In the genomic region with DNA sequence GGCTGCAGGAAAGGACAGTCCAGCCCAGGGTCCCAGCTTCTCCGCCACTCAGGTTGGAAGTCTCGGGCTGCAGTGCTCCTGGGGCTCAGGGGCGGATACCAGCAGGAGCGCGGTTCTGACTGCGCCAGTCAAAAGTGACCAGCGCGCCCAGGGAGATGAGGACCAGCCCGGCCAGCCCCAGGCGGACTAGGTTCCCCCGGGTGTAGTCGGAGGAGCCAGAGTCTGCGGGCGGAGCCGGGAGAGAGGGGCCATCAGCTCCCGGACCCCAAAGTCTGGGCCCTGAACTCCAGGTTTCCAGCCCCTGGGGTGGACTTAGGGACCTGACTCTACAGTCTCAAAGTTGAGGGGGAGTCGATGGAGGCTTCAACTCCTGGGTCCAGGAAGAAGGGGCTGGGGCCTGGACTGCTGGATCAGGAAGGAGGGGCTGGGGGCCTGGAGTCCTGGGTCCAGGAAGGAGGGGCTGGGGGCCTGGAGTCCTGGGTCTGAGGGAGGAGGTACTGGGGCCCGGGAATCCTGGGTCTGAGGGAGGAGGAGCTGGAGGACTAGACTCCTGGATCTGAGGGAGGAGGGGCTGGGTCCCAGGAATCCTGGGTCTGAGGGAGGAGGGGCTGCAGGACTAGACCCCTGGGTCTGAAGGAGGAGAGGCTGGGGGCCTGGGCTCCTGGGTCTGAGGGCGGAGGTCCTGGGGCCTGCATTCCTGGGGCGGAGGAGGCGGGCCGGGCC, we compare ENCODE assay signal across 8 cellular contexts. TPM values are rescaled to one million over a fixed set of nuclear protein-coding genes. Genes with fewer than 3 reads are reported as not detected.
DNase-seq lines count a peak whose midpoint lies in the region; ATAC-seq and TF ChIP-seq lines count a peak whose summit lies in the region.

No MANE protein-coding gene starts in this region.

- intact Hi-C loops in esophagus squamous epithelium (cut with DNase I): no loop called here
- intact Hi-C loops in CD4-positive, alpha-beta T cell (cut with DNase I, micrococcal nuclease): no loop called here

- no peak overlapping the region for H3K14ac ChIP-seq in trophoblast cell (ENCODE audit: low read length)

- no peak overlapping the region for H3K27ac Mint-ChIP-seq in CD8-positive, alpha-beta memory T cell
- no peak overlapping the region for H3K27ac Mint-ChIP-seq in CD4-positive, alpha-beta T cell

- H4K8ac ChIP-seq in trophoblast cell (ENCODE audit: low read depth, low read length): peak overlapping the region; percentile 14

- peak overlapping the region; percentile 79 for H3K4me2 ChIP-seq in trophoblast cell (ENCODE audit: low read length)

- no peaks in the 10 kb centered on the region for H3K9me3 ChIP-seq in CD8-positive, alpha-beta memory T cell (ENCODE audit: low read length)
- H3K9me3 ChIP-seq in SK-N-MC (ENCODE audit: low read depth, low read length) (no peaks in the 10 kb centered on the region), esophagus squamous epithelium (no peaks in the 10 kb centered on the region), trophoblast cell (ENCODE audit: insufficient read depth, low read depth, low read length) (peaks cover 7% of the 10 kb centered on the region), tibial nerve (no peaks in the 10 kb centered on the region)
- H3K9me3 ChIP-seq in CD4-positive, alpha-beta T cell (ENCODE audit: control insufficient read depth, low read length): no peaks in the 10 kb centered on the region

- no peaks in the 10 kb centered on the region for H3K79me1 ChIP-seq in trophoblast cell (ENCODE audit: low read length)

- ATAC-seq in CD4-positive, alpha-beta T cell (ENCODE audit: poor library complexity): no peak
- no peak for ATAC-seq in GM18873 (IDR thresholded peaks at IDR 0.05; ENCODE audit: low FRiP score, unreplicated experiment)

- H3K23ac ChIP-seq in trophoblast cell (ENCODE audit: low read length): no peak overlapping the region

- H3K18ac ChIP-seq in trophoblast cell (ENCODE audit: low read length): no peak overlapping the region

- no peak for TF ChIP-seq CTCF in esophagus squamous epithelium (IDR thresholded peaks at IDR 0.05)
- no peak for TF ChIP-seq CTCF in CD4-positive, alpha-beta T cell (IDR thresholded peaks at IDR 0.05)
- no peak for TF ChIP-seq CTCF in tibial nerve (IDR thresholded peaks at IDR 0.05)

- no peak overlapping the region for H2BK12ac ChIP-seq in trophoblast cell (ENCODE audit: low read length)

- peak overlapping the region; percentile 36 for H3K4me3 ChIP-seq in CD8-positive, alpha-beta memory T cell (ENCODE audit: low read length)
- peak overlapping the region; percentile 43; the same call in 1 of the 2 replicates for H3K4me3 ChIP-seq in SK-N-MC
- peak overlapping the region; percentile 17 to 66 (median 42) for H3K4me3 ChIP-seq in esophagus squamous epithelium
- H3K4me3 ChIP-seq in trophoblast cell (ENCODE audit: low read depth, low read length): no peak overlapping the region
- peak overlapping the region in 2 of 4 donors; percentile 43 to 51 for H3K4me3 ChIP-seq in tibial nerve

- CTCF ChIA-PET in CD8-positive, alpha-beta memory T cell (lab: Charles Lee): interaction anchor here (0.8 to 1.8 kb wide), 2 partner anchors 42 to 254 kb away, joined by 4 to 5 read pairs; a partner anchor contains a TSS
- CTCF ChIA-PET in CD4-positive, alpha-beta T cell (lab: Charles Lee): interaction anchor here (1.1 kb wide), 1 partner anchor 20 kb away, joined by 3 read pairs; a partner anchor contains a TSS

- H3K36me3 ChIP-seq in CD8-positive, alpha-beta memory T cell (ENCODE audit: insufficient read depth, low read length): no peaks in the 10 kb centered on the region
- H3K36me3 ChIP-seq in SK-N-MC (ENCODE audit: insufficient read depth, low read length): no peaks in the 10 kb centered on the region
- no peaks in the 10 kb centered on the region for H3K36me3 ChIP-seq in esophagus squamous epithelium
- H3K36me3 ChIP-seq in trophoblast cell (ENCODE audit: control insufficient read depth in 1 of 2, insufficient read depth in 2 of 2, low read length in 2 of 2): no peaks in the 10 kb centered on the region
- H3K36me3 ChIP-seq in tibial nerve: no peaks in the 10 kb centered on the region

- POLR2A ChIA-PET in CD8-positive, alpha-beta memory T cell (lab: Charles Lee): interaction anchor here (0.9 to 2.7 kb wide), 3 partner anchors 20 to 1244 kb away, joined by 3 to 14 read pairs (median 5); a partner anchor contains a TSS
- POLR2A ChIA-PET in CD4-positive, alpha-beta T cell (lab: Charles Lee): interaction anchor here (0.6 to 3.0 kb wide), 8 partner anchors 16 to 256 kb away, joined by 3 to 24 read pairs (median 4); a partner anchor contains a TSS

- H2AK5ac ChIP-seq in trophoblast cell (ENCODE audit: low read length): no peak overlapping the region

- H3K27me3 Mint-ChIP-seq in CD8-positive, alpha-beta memory T cell: peaks cover 9 to 17% of the 10 kb centered on the region in 2 donors
- H3K27me3 Mint-ChIP-seq in CD4-positive, alpha-beta T cell: peaks cover 39% of the 10 kb centered on the region

- no peak for TF ChIP-seq EP300 in tibial nerve (IDR thresholded peaks at IDR 0.05)

- no peaks in the 10 kb centered on the region for H3K27me3 ChIP-seq in CD8-positive, alpha-beta memory T cell (ENCODE audit: insufficient read depth, low read length, poor library complexity, severe bottlenecking)
- H3K27me3 ChIP-seq in esophagus squamous epithelium: peaks cover 0 to 14% (median 2%) of the 10 kb centered on the region in 4 donors
- peaks cover 5% of the 10 kb centered on the region for H3K27me3 ChIP-seq in trophoblast cell (ENCODE audit: insufficient read depth, low read length)
- peaks cover 11% of the 10 kb centered on the region for H3K27me3 ChIP-seq in CD4-positive, alpha-beta T cell (ENCODE audit: control insufficient read depth, insufficient read depth, low read length)
- H3K27me3 ChIP-seq in tibial nerve: peaks cover 0 to 32% of the 10 kb centered on the region in 2 donors

- WGBS in esophagus squamous epithelium, 2 donors: 11 to 79% methylated on average over 1 to 17 of the region's 22 CpGs
- WGBS in trophoblast cell (ENCODE audit: extremely low coverage, insufficient coverage, insufficient read length): no CpG with 5 or more reads among the region's 22 CpGs
- WGBS in tibial nerve, 2 donors: 56 to 71% methylated on average over 14 to 22 of the region's 22 CpGs

- H4K91ac ChIP-seq in trophoblast cell (ENCODE audit: low read depth, low read length): no peak overlapping the region

- H3K9ac ChIP-seq in SK-N-MC (ENCODE audit: insufficient read length) (no peak overlapping the region), trophoblast cell (ENCODE audit: low read length) (no peak overlapping the region)

- no peaks in the 10 kb centered on the region for H3K79me2 ChIP-seq in trophoblast cell (ENCODE audit: control insufficient read depth, insufficient read depth, low read length, poor library complexity)

- H2AFZ ChIP-seq in trophoblast cell (ENCODE audit: insufficient read depth, low read length, poor library complexity): no peak overlapping the region

- peak overlapping the region in 5 of 7 donors; percentile 23 to 87 (median 26) for H3K4me3 Mint-ChIP-seq in CD8-positive, alpha-beta memory T cell
- no peak overlapping the region for H3K4me3 Mint-ChIP-seq in CD4-positive, alpha-beta T cell

- DNase-seq in CD8-positive, alpha-beta memory T cell: no peak
- DNase-seq in SK-N-MC (ENCODE audit: low read depth, low spot score) (no peak), esophagus squamous epithelium (lab: John Stamatoyannopoulos, UW) (no peak), trophoblast cell (no peak), mesenteric fat pad (ENCODE audit: low spot score) (no peak), tibial nerve (ENCODE audit: low spot score in 2 of 2) (no peak)
- DNase-seq in CD4-positive, alpha-beta T cell: no peak

- peaks cover 9 to 23% (median 19%) of the 10 kb centered on the region in 3 donors for H3K4me1 Mint-ChIP-seq in CD8-positive, alpha-beta memory T cell
- peaks cover 12% of the 10 kb centered on the region for H3K4me1 Mint-ChIP-seq in CD4-positive, alpha-beta T cell (ENCODE audit: low read depth)

- H3K36me3 Mint-ChIP-seq in CD8-positive, alpha-beta memory T cell: no peaks in the 10 kb centered on the region
- H3K36me3 Mint-ChIP-seq in CD4-positive, alpha-beta T cell (ENCODE audit: low read depth): no peaks in the 10 kb centered on the region

- peaks cover 0 to 5% (median 0%) of the 10 kb centered on the region in 5 donors for H3K9me3 Mint-ChIP-seq in CD8-positive, alpha-beta memory T cell
- H3K9me3 Mint-ChIP-seq in CD4-positive, alpha-beta T cell: no peaks in the 10 kb centered on the region

- no peak for TF ChIP-seq POLR2A in esophagus squamous epithelium (IDR thresholded peaks at IDR 0.05)
- no peak for TF ChIP-seq POLR2A in tibial nerve (IDR thresholded peaks at IDR 0.05)

- H3K4ac ChIP-seq in trophoblast cell (ENCODE audit: low read depth, low read length): no peak overlapping the region

- H3K27ac ChIP-seq in CD8-positive, alpha-beta memory T cell (ENCODE audit: low read depth, low read length): no peak overlapping the region
- H3K27ac ChIP-seq in SK-N-MC (no peak overlapping the region), esophagus squamous epithelium (peak overlapping the region in 1 of 4 donors; percentile 78), trophoblast cell (ENCODE audit: low read depth, low read length) (no peak overlapping the region), tibial nerve (peak overlapping the region in 1 of 4 donors; percentile 50)
- no peak overlapping the region for H3K27ac ChIP-seq in CD4-positive, alpha-beta T cell (ENCODE audit: low read depth, low read length)

- H2BK5ac ChIP-seq in trophoblast cell (ENCODE audit: low read depth, low read length, poor library complexity): no peak overlapping the region

- H4K12ac ChIP-seq in trophoblast cell (ENCODE audit: low read depth, low read length): no peak overlapping the region

- no peak overlapping the region for H2BK120ac ChIP-seq in trophoblast cell (ENCODE audit: insufficient read depth, low read length, poor library complexity)

- H3K4me1 ChIP-seq in CD8-positive, alpha-beta memory T cell (ENCODE audit: insufficient read depth, low read length): peaks cover 11% of the 10 kb centered on the region
- peaks cover 8 to 24% (median 9%) of the 10 kb centered on the region in 3 donors for H3K4me1 ChIP-seq in esophagus squamous epithelium
- H3K4me1 ChIP-seq in trophoblast cell (ENCODE audit: control insufficient read depth in 1 of 2, insufficient read depth in 2 of 2, low read length in 2 of 2): peaks cover 3 to 6% of the 10 kb centered on the region in 2 experiments
- H3K4me1 ChIP-seq in tibial nerve: peaks cover 0 to 10% (median 6%) of the 10 kb centered on the region in 4 donors

RNA-seq across cellular contexts. Expression of a gene that starts 5.3 kb away (rescaled TPM):
- total RNA-seq in CD8-positive, alpha-beta memory T cell: under 1 TPM; 0.22 to 0.35 TPM
- polyA plus RNA-seq in CD8-positive, alpha-beta memory T cell: 0.17 TPM
- total RNA-seq in esophagus squamous epithelium (1 to 10 TPM in 2 of 4 donors, under 1 TPM in 1, not detected in 1; 0.70 to 1.6 (median 1.3) TPM), mesenteric fat pad (6.6 TPM), tibial nerve (1 to 10 TPM in 3 of 4 donors, under 1 TPM in 1; 0.66 to 7.2 (median 1.9) TPM)
- polyA plus RNA-seq in trophoblast cell (2013): 0.07 and 0.08 TPM in 2 replicates
- total RNA-seq in CD4-positive, alpha-beta T cell: under 1 TPM; 0.41 to 0.42 TPM

RNA-seq across cellular contexts. Expression of a gene that starts 7.4 kb away (rescaled TPM):
- total RNA-seq in CD8-positive, alpha-beta memory T cell: 100 to 1,000 TPM; 117 to 124 TPM
- polyA plus RNA-seq in CD8-positive, alpha-beta memory T cell: 506 TPM
- total RNA-seq in esophagus squamous epithelium (10 to 100 TPM; 20.9 to 29.5 (median 25.4) TPM), mesenteric fat pad (113 TPM), tibial nerve (10 to 100 TPM in 3 of 4 donors, 1 to 10 TPM in 1; 2.8 to 40.0 (median 25.4) TPM)
- polyA plus RNA-seq in trophoblast cell (2013): 576 and 590 TPM in 2 replicates
- total RNA-seq in CD4-positive, alpha-beta T cell: 10 to 100 TPM; 63.0 to 63.5 TPM

RNA-seq across cellular contexts. Expression of a gene that starts 14.1 kb away (rescaled TPM):
- not detected for total RNA-seq in CD8-positive, alpha-beta memory T cell
- not detected for polyA plus RNA-seq in CD8-positive, alpha-beta memory T cell
- total RNA-seq in esophagus squamous epithelium (not detected), mesenteric fat pad (not detected), tibial nerve (not detected)
- not detected in 2 replicates for polyA plus RNA-seq in trophoblast cell (2013)
- total RNA-seq in CD4-positive, alpha-beta T cell: not detected

RNA-seq across cellular contexts. Expression of a gene that starts 20.2 kb away (rescaled TPM):
- 10 to 100 TPM; 32.9 to 33.1 TPM for total RNA-seq in CD8-positive, alpha-beta memory T cell
- 25.0 TPM for polyA plus RNA-seq in CD8-positive, alpha-beta memory T cell
- total RNA-seq in esophagus squamous epithelium (1 to 10 TPM; 6.1 to 9.0 (median 7.4) TPM), mesenteric fat pad (16.7 TPM), tibial nerve (10 to 100 TPM in 3 of 4 donors, 1 to 10 TPM in 1; 9.6 to 19.0 (median 13.5) TPM)
- 13.4 and 14.2 TPM in 2 replicates for polyA plus RNA-seq in trophoblast cell (2013)
- total RNA-seq in CD4-positive, alpha-beta T cell: 10 to 100 TPM; 10.1 to 11.2 TPM

RNA-seq across cellular contexts. Expression of a gene that starts 20.3 kb away (rescaled TPM):
- total RNA-seq in CD8-positive, alpha-beta memory T cell: 100 to 1,000 TPM; 123 to 132 TPM
- polyA plus RNA-seq in CD8-positive, alpha-beta memory T cell: 88.9 TPM
- total RNA-seq in esophagus squamous epithelium: 10 to 100 TPM; 41.8 to 49.2 (median 43.2) TPM
- polyA plus RNA-seq in trophoblast cell (2013): 62.2 and 62.3 TPM in 2 replicates
- 45.5 TPM for total RNA-seq in mesenteric fat pad
- 10 to 100 TPM; 52.9 to 55.9 TPM for total RNA-seq in CD4-positive, alpha-beta T cell
- total RNA-seq in tibial nerve: 10 to 100 TPM; 37.7 to 67.5 (median 42.9) TPM
